ENCODE assay signal across 13 cellular contexts in the genomic region with DNA sequence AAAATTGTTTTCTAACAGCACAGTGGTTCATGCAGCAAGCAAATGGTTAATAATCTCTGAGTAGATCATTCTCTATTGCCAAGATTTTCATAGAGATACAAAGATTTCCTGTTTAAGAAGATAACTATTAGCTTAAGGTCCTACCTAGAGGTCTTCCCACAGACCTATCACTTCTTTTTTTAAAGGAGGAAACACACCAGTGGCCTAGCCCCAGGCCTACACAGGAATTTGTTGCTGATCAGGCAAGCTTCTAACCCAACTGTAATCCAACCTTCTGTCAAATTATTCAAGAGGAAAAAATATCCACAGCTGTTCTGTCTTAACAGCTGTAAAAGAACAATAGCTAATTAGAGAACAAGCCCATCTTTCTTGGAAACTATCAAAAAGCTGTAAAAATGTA.
DNase-seq lines count a peak whose midpoint lies in the region; ATAC-seq and TF ChIP-seq lines count a peak whose summit lies in the region.
"Had no signal": no experiment of that assay in that cellular context is flagged by ENCODE, and none has a peak within 500 bp of the region (broad histone marks: within the 10 kb centered on the region; RNA-seq: fewer than 3 reads in every experiment).

No MANE protein-coding gene starts in this region.

- ATAC-seq in left ventricle myocardium superior = peak; percentile 28
- no peak for ATAC-seq in left cardiac atrium
- ATAC-seq in HG02798 (IDR thresholded peaks at IDR 0.05; ENCODE audit: poor library complexity, unreplicated experiment) = peak; percentile 65
- peak; percentile 38 to 44 for ATAC-seq in stimulated activated naive B cell treated with anti-CD40 and anti-IgM and Interleukin-4, amounts not matched to agents 10 μg/mL and 1 μg/mL and 100 μg/mL, for 72 hours (replicated peaks)
- no peak for ATAC-seq in GM18870 (IDR thresholded peaks at IDR 0.05; ENCODE audit: unreplicated experiment)
- ATAC-seq: WTC11 had no signal

- no peak for TF ChIP-seq CTCF in GM20000 (IDR thresholded peaks at IDR 0.05; ENCODE audit: extremely low read depth, missing control alignments)

- no peaks in the 10 kb centered on the region for H3K27me3 Mint-ChIP-seq in stimulated activated naive B cell treated with anti-CD40 and anti-IgM and Interleukin-4, amounts not matched to agents 10 μg/mL and 1 μg/mL and 100 μg/mL, for 72 hours
- H3K27me3 Mint-ChIP-seq: activated naive CD8-positive, alpha-beta T cell had no signal

- peaks cover 3 to 4% of the 10 kb centered on the region in 2 donors for H3K9me3 Mint-ChIP-seq in stimulated activated naive B cell treated with anti-CD40 and anti-IgM and Interleukin-4, amounts not matched to agents 10 μg/mL and 1 μg/mL and 100 μg/mL, for 72 hours
- H3K9me3 Mint-ChIP-seq: WTC11 had no signal

- H3K27ac Mint-ChIP-seq in stimulated activated naive B cell treated with anti-CD40 and anti-IgM and Interleukin-4, amounts not matched to agents 10 μg/mL and 1 μg/mL and 100 μg/mL, for 72 hours = no peak overlapping the region
- H3K27ac Mint-ChIP-seq: activated naive CD8-positive, alpha-beta T cell; WTC11 had no signal

- peaks cover 3 to 5% of the 10 kb centered on the region in 2 donors for H3K36me3 Mint-ChIP-seq in stimulated activated naive B cell treated with anti-CD40 and anti-IgM and Interleukin-4, amounts not matched to agents 10 μg/mL and 1 μg/mL and 100 μg/mL, for 72 hours
- H3K36me3 Mint-ChIP-seq: WTC11 had no signal

- intact Hi-C loops in left ventricle myocardium superior (cut with micrococcal nuclease) = no loop called here
- intact Hi-C loops in left cardiac atrium (cut with DNase I) = no loop called here

- no peak overlapping the region for H3K4me3 Mint-ChIP-seq in stimulated activated naive B cell treated with anti-CD40 and anti-IgM and Interleukin-4, amounts not matched to agents 10 μg/mL and 1 μg/mL and 100 μg/mL, for 72 hours
- H3K4me3 Mint-ChIP-seq: activated naive CD8-positive, alpha-beta T cell; WTC11 had no signal

- peaks cover 20 to 32% of the 10 kb centered on the region in 2 donors for H3K4me1 Mint-ChIP-seq in stimulated activated naive B cell treated with anti-CD40 and anti-IgM and Interleukin-4, amounts not matched to agents 10 μg/mL and 1 μg/mL and 100 μg/mL, for 72 hours

- DNase-seq in left ventricle myocardium superior = no peak
- DNase-seq in left cardiac atrium = no peak
- DNase-seq in NCI-H2171 treated with DMSO at 0.1 percent for 48 hours (lab: John Stamatoyannopoulos, UW) = peak; percentile 73
- no peak for DNase-seq in stimulated activated naive B cell treated with anti-CD40 and anti-IgM and Interleukin-4, amounts not matched to agents 10 μg/mL and 1 μg/mL and 100 μg/mL, for 72 hours
- DNase-seq in GM20000 (ENCODE audit: low spot score) = no peak
- no peak for DNase-seq in activated naive CD4-positive, alpha-beta T cell treated with anti-CD3 and anti-CD28 coated beads, Interleukin-2, amount 50 U/mL, for 16 hours
- DNase-seq: central memory CD4-positive, alpha-beta T cell; NCI-H2029 treated with DMSO at 0.1 percent for 48 hours; stimulated activated CD4-positive, alpha-beta T cell treated with anti-CD3 and anti-CD28 coated beads, Interleukin-2, amount 100 ng/mL, for 48 hours had no signal

Comparison
In these comparisons a context has a peak if more than half of its experiments do, and no peak if none do; other contexts are left out.
1. ATAC-seq: peak in left ventricle myocardium superior (single experiment), HG02798 (single experiment) and stimulated activated naive B cell treated with anti-CD40 and anti-IgM and Interleukin-4, amounts not matched to agents 10 μg/mL and 1 μg/mL and 100 μg/mL, for 72 hours (2 of 2); none in left cardiac atrium (0 of 2) and GM18870 (single experiment).